Comparison of ENCODE assay signal across 1 cellular context in genomic region chr10:11578802-11579255, GRCh38.
TF ChIP-seq lines count a peak whose summit lies in the region.

No MANE protein-coding gene starts in this region.

TF ChIP-seq in GM12878, 131 proteins besides CTCF, POLR2A, EP300 and RAD21 (continued from another document and continues in another):
- TF ChIP-seq FOXM1 (IDR thresholded peaks at IDR 0.05; ENCODE audit: low read depth, low read length) (peak; percentile 36; the same call in 1 of the 2 replicates), KAT2A (conservative IDR thresholded peaks at IDR 0.05; ENCODE audit: control insufficient read depth, low read depth, low read length) (no peak), MXI1 (IDR thresholded peaks at IDR 0.05; ENCODE audit: low read depth, low read length) (0 out of 2 replicates have a peak, but pooled peaks have one; percentile 17), BHLHE40 (IDR thresholded peaks at IDR 0.05; ENCODE audit: borderline replicate concordance in 1 of 2, low read depth in 2 of 2, low read length in 1 of 2) (no peak), CBX5 (IDR thresholded peaks at IDR 0.05; ENCODE audit: low read depth) (0 out of 2 replicates have a peak, but pooled peaks have one; percentile 17), ZNF274 (IDR thresholded peaks at IDR 0.05; ENCODE audit: insufficient read depth, insufficient read length) (no peak), SMARCA5 (IDR thresholded peaks at IDR 0.05) (peak; percentile 92), ZNF384 (IDR thresholded peaks at IDR 0.05; ENCODE audit: borderline replicate concordance, low read depth, low read length) (peak; percentile 28; the same call in 1 of the 2 replicates), CHD4 (IDR thresholded peaks at IDR 0.05) (no peak), IKZF2 (IDR thresholded peaks at IDR 0.05) (peak; percentile 36 to 57; a peak in 2 of 4 replicates), MEF2A (IDR thresholded peaks at IDR 0.05; ENCODE audit: insufficient read depth, low read depth, low read length) (no peak), NRF1 (conservative IDR thresholded peaks at IDR 0.05; ENCODE audit: low read depth, low read length) (no peak), NR2C2 (IDR thresholded peaks at IDR 0.05; ENCODE audit: borderline replicate concordance, control insufficient read depth, insufficient read length, low read depth) (no peak), TCF3 (IDR thresholded peaks at IDR 0.05; ENCODE audit: borderline replicate concordance, insufficient read depth, low read depth, low read length) (no peak), ELK1 (IDR thresholded peaks at IDR 0.05; ENCODE audit: low read depth, low read length) (no peak), RBBP5 (conservative IDR thresholded peaks at IDR 0.05) (no peak), ZNF217 (IDR thresholded peaks at IDR 0.05) (peak; percentile 72; the same call in 1 of the 2 replicates), RFX5 (IDR thresholded peaks at IDR 0.05; ENCODE audit: low read depth, low read length) (no peak), POU2F2 (IDR thresholded peaks at IDR 0.05; ENCODE audit: borderline replicate concordance, low read depth, low read length) (peak; percentile 44; the same call in 1 of the 3 replicates), SPI1 (IDR thresholded peaks at IDR 0.05; ENCODE audit: borderline replicate concordance, insufficient read depth, low read depth, low read length) (no peak), NR2C1 (IDR thresholded peaks at IDR 0.05) (no peak), ZNF687 (IDR thresholded peaks at IDR 0.05) (no peak), NR2F1 (conservative IDR thresholded peaks at IDR 0.05) (no peak), TBL1XR1 (IDR thresholded peaks at IDR 0.05; ENCODE audit: low read depth, low read length) (no peak), IRF5 (IDR thresholded peaks at IDR 0.05; ENCODE audit: borderline replicate concordance) (no peak), CEBPZ (IDR thresholded peaks at IDR 0.05; ENCODE audit: low read depth, low read length) (no peak), GABPA (IDR thresholded peaks at IDR 0.05; ENCODE audit: low read depth) (no peak), NBN (IDR thresholded peaks at IDR 0.05) (no peak), HDGF (IDR thresholded peaks at IDR 0.05) (no peak), SUZ12 (IDR thresholded peaks at IDR 0.05; ENCODE audit: unreplicated experiment) (no peak), MLLT1 (IDR thresholded peaks at IDR 0.05) (no peak), ATF2 (IDR thresholded peaks at IDR 0.05; ENCODE audit: low read length) (peak; percentile 70; the same call in 1 of the 2 replicates), YBX1 (IDR thresholded peaks at IDR 0.05) (no peak), IKZF1 (conservative IDR thresholded peaks at IDR 0.05) (peak; percentile 48; the same call in 1 of the 2 replicates), ZNF592 (IDR thresholded peaks at IDR 0.05) (no peak), SUPT20H (IDR thresholded peaks at IDR 0.05; ENCODE audit: borderline replicate concordance, control insufficient read depth, low read depth, low read length) (no peak), TARDBP (IDR thresholded peaks at IDR 0.05; ENCODE audit: borderline replicate concordance) (no peak), ZBTB11 (CRISPR knock-in tag; IDR thresholded peaks at IDR 0.05) (no peak), BMI1 (IDR thresholded peaks at IDR 0.05; ENCODE audit: borderline replicate concordance) (peak; percentile 56; the same call in 1 of the 2 replicates), NFYA (IDR thresholded peaks at IDR 0.05; ENCODE audit: borderline replicate concordance, low read depth, low read length) (no peak), TCF12 (IDR thresholded peaks at IDR 0.05; ENCODE audit: low read depth, low read length) (0 out of 2 replicates have a peak, but pooled peaks have one; percentile 24), NFXL1 (IDR thresholded peaks at IDR 0.05; ENCODE audit: borderline replicate concordance) (no peak), ZNF24 (IDR thresholded peaks at IDR 0.05) (peak; percentile 39; the same call in 1 of the 2 replicates)
